ENCODE assay signal across 16 cellular contexts in the genomic region with DNA sequence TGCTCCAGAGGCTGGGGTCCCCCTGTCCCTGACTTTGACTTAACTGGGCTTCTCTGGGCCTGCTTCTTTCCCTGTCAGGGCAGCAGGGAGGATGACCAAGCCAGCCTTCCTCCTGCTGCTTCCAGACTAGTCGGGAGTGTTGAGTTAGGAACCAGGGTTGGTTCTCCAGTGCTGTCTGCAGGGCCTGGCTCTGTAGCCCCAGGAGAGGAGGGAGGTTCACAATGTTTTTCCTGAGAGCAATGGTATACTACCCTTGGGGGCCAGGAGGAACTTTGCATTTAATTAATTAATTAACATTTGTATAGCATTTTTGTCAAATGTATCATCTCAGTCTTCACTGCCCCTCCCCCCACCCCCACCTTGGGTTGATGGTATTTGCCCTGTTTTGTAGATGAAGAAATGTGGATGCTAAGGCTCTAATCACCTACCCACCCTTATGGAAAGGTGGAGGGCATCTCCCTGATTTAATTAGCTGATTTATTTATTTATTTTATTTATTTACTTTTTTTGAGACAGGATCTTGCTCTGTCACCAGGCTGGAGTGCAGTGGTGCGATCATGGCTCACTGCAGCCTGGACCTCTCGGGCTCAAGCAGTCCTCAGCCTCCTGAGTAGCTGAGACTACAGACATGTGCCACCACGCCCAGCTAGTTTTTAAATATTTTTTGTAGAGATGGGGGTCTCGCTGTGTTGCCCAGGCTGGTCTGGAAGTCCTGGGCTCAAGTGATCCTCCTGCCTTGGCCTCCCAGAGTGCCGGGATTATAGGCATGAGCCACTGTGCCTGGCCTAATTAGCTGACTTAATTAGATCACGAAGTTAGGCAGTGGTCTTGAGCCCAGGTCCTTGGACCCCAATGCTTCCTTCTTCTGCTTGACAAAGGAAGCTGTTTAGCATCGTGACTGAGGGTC. TPM values are rescaled to one million over a fixed set of nuclear protein-coding genes. Genes with fewer than 3 reads are reported as not detected.
DNase-seq lines count a peak whose midpoint lies in the region; ATAC-seq and TF ChIP-seq lines count a peak whose summit lies in the region.
"Had no signal": no experiment of that assay in that cellular context is flagged by ENCODE, and none has a peak within 500 bp of the region (broad histone marks: within the 10 kb centered on the region; RNA-seq: fewer than 3 reads in every experiment).

No MANE protein-coding gene starts in this region.

- peak overlapping the region; percentile 59; the same call in 1 of the 2 replicates for H3K4me2 ChIP-seq in GM23338

- ATAC-seq in GM23338 (peak; percentile 59), lung (ENCODE audit: insufficient read depth, low FRiP score) (no peak), HG02571 (IDR thresholded peaks at IDR 0.05; ENCODE audit: unreplicated experiment) (no peak), GM21619 (IDR thresholded peaks at IDR 0.05; ENCODE audit: unreplicated experiment) (no peak)

- H3K27me3 Mint-ChIP-seq in GM23338 (ENCODE audit: insufficient read depth, low read depth, poor library complexity): peaks cover 9% of the 10 kb centered on the region
- H3K27me3 Mint-ChIP-seq: B cell had no signal

- no peak overlapping the region for H2AFZ ChIP-seq in GM23338

- H3K9me3 Mint-ChIP-seq in GM23338: no peaks in the 10 kb centered on the region
- H3K9me3 Mint-ChIP-seq: nephron had no signal

- H3K27me3 ChIP-seq in GM23338 (ENCODE audit: insufficient read depth): no peaks in the 10 kb centered on the region
- H3K27me3 ChIP-seq in lung (ENCODE audit: control insufficient read depth, insufficient read depth): no peaks in the 10 kb centered on the region
- H3K27me3 ChIP-seq in subcutaneous abdominal adipose tissue (ENCODE audit: control insufficient read depth in 5 of 5, insufficient read depth in 4 of 5, low read length in 5 of 5): no peaks in the 10 kb centered on the region

- 80 to 95% (median 83%) methylated on average over 8 of the region's 8 CpGs for WGBS in adipose tissue, 3 donors
- WGBS in lung, 2 donors: 79 to 87% methylated on average over 8 of the region's 8 CpGs

- H3F3A ChIP-seq in GM23338 (replicated peaks; ENCODE audit: low read depth): 0 out of 2 replicates have a peak, but pooled peaks cover 2% of the 10 kb centered on the region

- DNase-seq in GM23338 (ENCODE audit: low spot score): peak; percentile 50
- DNase-seq in lung (ENCODE audit: low spot score): no peak
- no peak for DNase-seq in D341Med (ENCODE audit: low spot score)
- DNase-seq in AML-193 (lab: John Stamatoyannopoulos, UW): no peak
- DNase-seq: activated CD4-positive, alpha-beta T cell treated with anti-CD3 and anti-CD28 coated beads, Interleukin-2, amount 50 U/mL, for 4 hours; foreskin fibroblast; kidney; NCI-H1930; NCI-H69 had no signal

- H3K9me2 ChIP-seq in GM23338 (ENCODE audit: insufficient read depth): no peaks in the 10 kb centered on the region

- peaks cover 33% of the 10 kb centered on the region for H3K4me1 Mint-ChIP-seq in GM23338

- H3K36me3 ChIP-seq in GM23338 (ENCODE audit: insufficient read depth) (no peaks in the 10 kb centered on the region), lung (ENCODE audit: control insufficient read depth in 2 of 2, insufficient read depth in 2 of 2, low read length in 2 of 2) (peaks cover 0 to 7% of the 10 kb centered on the region in 2 donors), subcutaneous abdominal adipose tissue (ENCODE audit: control insufficient read depth in 5 of 5, insufficient read depth in 5 of 5, low read length in 5 of 5) (peaks cover 0 to 12% (median 8%) of the 10 kb centered on the region in 5 donors)

- H3K4me1 ChIP-seq in GM23338 (ENCODE audit: insufficient read depth) (peaks cover 25% of the 10 kb centered on the region), lung (ENCODE audit: control insufficient read depth in 2 of 2, insufficient read depth in 2 of 2, low read length in 2 of 2) (peaks cover 16 to 45% of the 10 kb centered on the region in 2 donors), subcutaneous abdominal adipose tissue (ENCODE audit: control insufficient read depth in 5 of 5, insufficient read depth in 5 of 5, low read length in 5 of 5) (peaks cover 23 to 91% (median 87%) of the 10 kb centered on the region in 5 donors)

- H3K4me3 ChIP-seq in GM23338 (no peak overlapping the region), lung (no peak overlapping the region), subcutaneous abdominal adipose tissue (ENCODE audit: low read depth in 1 of 5, low read length in 5 of 5) (no peak overlapping the region)

- no peaks in the 10 kb centered on the region for H3K9me3 ChIP-seq in lung (ENCODE audit: control insufficient read depth in 2 of 2, insufficient read depth in 1 of 2, low read length in 1 of 2)
- H3K9me3 ChIP-seq in subcutaneous abdominal adipose tissue (ENCODE audit: control insufficient read depth in 5 of 5, low read length in 5 of 5): no peaks in the 10 kb centered on the region

- no peaks in the 10 kb centered on the region for H4K20me1 ChIP-seq in GM23338 (replicated peaks; ENCODE audit: insufficient read depth)

- H3K79me2 ChIP-seq in GM23338 (replicated peaks; ENCODE audit: insufficient read depth): no peaks in the 10 kb centered on the region

- H3K9ac ChIP-seq in subcutaneous abdominal adipose tissue (ENCODE audit: low read length in 5 of 5): peak overlapping the region in 3 of 5 donors; percentile 57 to 70 (median 68)

- H3K27ac Mint-ChIP-seq in GM23338: 0 out of 2 replicates have a peak overlapping the region, but pooled peaks have one; percentile 14
- H3K27ac Mint-ChIP-seq: B cell had no signal

- H3K36me3 Mint-ChIP-seq in GM23338 (ENCODE audit: low read depth): no peaks in the 10 kb centered on the region; the same call in 2 of the 3 replicates

- TF ChIP-seq CTCF in GM23338 (conservative IDR thresholded peaks at IDR 0.05; ENCODE audit: low read depth in 2 of 2): no peak
- TF ChIP-seq CTCF in lung (IDR thresholded peaks at IDR 0.05; ENCODE audit: control extremely low read depth, extremely low read depth): no peak

- H3K4me3 Mint-ChIP-seq in GM23338: no peak overlapping the region
- H3K4me3 Mint-ChIP-seq: B cell, nephron had no signal

- H3K27ac ChIP-seq in GM23338 (ENCODE audit: low read depth) (peak overlapping the region; percentile 55; the same call in 1 of the 2 replicates), adipose tissue (ENCODE audit: low read depth, low read length) (peak overlapping the region; percentile 87), lung (ENCODE audit: low read depth in 1 of 2, low read length in 1 of 2) (peak overlapping the region; percentile 69 to 78), subcutaneous abdominal adipose tissue (ENCODE audit: low read depth, low read length) (peak overlapping the region; percentile 98)
- H3K27ac ChIP-seq: RWPE1 had no signal

TF ChIP-seq in GM23338, 12 proteins besides CTCF, POLR2A, EP300 and RAD21 (continues in another document):
- TF ChIP-seq CREB1 (CRISPR knock-in tag; IDR thresholded peaks at IDR 0.05; ENCODE audit: low read depth): no peak

RNA-seq across cellular contexts. Expression of a gene that starts 6.6 kb away (rescaled TPM):
- total RNA-seq in GM23338 (2014; rRNA removed; shearing (Covaris generic)): 4.2 and 4.7 TPM in 2 replicates
- 0.99 and 1.2 TPM in 2 replicates for polyA plus RNA-seq in GM23338 (2016; fragmentation: Nextera tagmentation; extraction: Ambion mirVana)
- polyA plus RNA-seq in adipose tissue: 10 to 100 TPM; 12.5 to 28.0 (median 19.3) TPM
- 10 to 100 TPM; 43.1 to 59.8 TPM for total RNA-seq in lung
- 10 to 100 TPM; 21.5 to 22.6 TPM for polyA plus RNA-seq in lung

RNA-seq across cellular contexts. Expression of a gene that starts 51.5 kb away (rescaled TPM):
- total RNA-seq in GM23338 (2014; rRNA removed; shearing (Covaris generic)): 6.8 and 7.6 TPM in 2 replicates
- polyA plus RNA-seq in GM23338 (2016; fragmentation: Nextera tagmentation; extraction: Ambion mirVana): 2.1 and 2.4 TPM in 2 replicates
- 100 to 1,000 TPM in 1 of 3 donors, 10 to 100 TPM in 2; 15.8 to 153 (median 39.6) TPM for polyA plus RNA-seq in adipose tissue
- total RNA-seq in lung: 10 to 100 TPM in 1 of 2 donors, 1 to 10 TPM in 1; 9.5 to 23.8 TPM
- polyA plus RNA-seq in lung: 10 to 100 TPM; 19.5 to 25.9 TPM
